9 cellular contexts compared by ENCODE assay signal in genomic region chr10:91672021-91672608, GRCh38. TPM values are rescaled to one million over a fixed set of nuclear protein-coding genes. Genes with fewer than 3 reads are reported as not detected.
DNase-seq lines count a peak whose midpoint lies in the region; ATAC-seq and TF ChIP-seq lines count a peak whose summit lies in the region.
"Had no signal": no experiment of that assay in that cellular context is flagged by ENCODE, and none has a peak within 500 bp of the region (broad histone marks: within the 10 kb centered on the region; RNA-seq: fewer than 3 reads in every experiment).

No MANE protein-coding gene starts in this region.

- no CpG with 5 or more reads among the region's 5 CpGs for WGBS in neuronal stem cell (ENCODE audit: extremely low coverage in 2 of 2, insufficient read length in 2 of 2, insufficient replicate concordance in 1 of 2), 2 donors

- H3K14ac ChIP-seq in neuronal stem cell (ENCODE audit: low read length), result no peak overlapping the region

- H3K4ac ChIP-seq in neuronal stem cell (ENCODE audit: low read length), result no peak overlapping the region

- TF ChIP-seq CTCF in brain microvascular endothelial cell (IDR thresholded peaks at IDR 0.05; ENCODE audit: low read depth, low read length, missing control alignments), result no peak

- H2BK12ac ChIP-seq in neuronal stem cell (ENCODE audit: low read length), result no peak overlapping the region

- no peak overlapping the region for H4K8ac ChIP-seq in neuronal stem cell (ENCODE audit: low read depth, low read length)

- H3K9ac ChIP-seq in neuronal stem cell (ENCODE audit: low read depth, low read length, poor library complexity), result no peak overlapping the region

- H3K4me3 ChIP-seq in brain microvascular endothelial cell (ENCODE audit: low read depth, low read length) (no peak overlapping the region), neuronal stem cell (ENCODE audit: low read length in 2 of 2) (no peak overlapping the region)
- H3K4me3 ChIP-seq: heart right ventricle had no signal

- H2BK5ac ChIP-seq in neuronal stem cell (ENCODE audit: low read length), result no peak overlapping the region

- no peak overlapping the region for H3K27ac ChIP-seq in brain microvascular endothelial cell
- H3K27ac ChIP-seq in neuronal stem cell (replicated peaks; ENCODE audit: low read length), result peak overlapping the region; percentile 3
- H3K27ac ChIP-seq: heart right ventricle had no signal

- H2AFZ ChIP-seq in neuronal stem cell (ENCODE audit: low read length), result peak overlapping the region; percentile 71

- no peak overlapping the region for H3K4me2 ChIP-seq in neuronal stem cell (ENCODE audit: insufficient read depth, low read length, poor library complexity, severe bottlenecking)

- H3K9me3 ChIP-seq in neuronal stem cell (replicated peaks in 1 of 2; ENCODE audit: control insufficient read depth in 2 of 2, insufficient read depth in 1 of 2, low read depth in 1 of 2, low read length in 2 of 2), result no peaks in the 10 kb centered on the region
- H3K9me3 ChIP-seq: heart right ventricle had no signal

- H3K4me1 ChIP-seq in neuronal stem cell (ENCODE audit: control insufficient read depth in 2 of 2, insufficient read depth in 1 of 2, low read depth in 1 of 2, low read length in 2 of 2), result peaks cover 4 to 9% of the 10 kb centered on the region in 2 donors

- H2BK15ac ChIP-seq in neuronal stem cell (ENCODE audit: low read length), result no peak overlapping the region

- in situ Hi-C loops in brain microvascular endothelial cell (cut with HindIII; ENCODE audit: low pct_ligation_motif_present, low sequenced_read_pairs), result no loop called here

- H3K27me3 ChIP-seq in brain microvascular endothelial cell (replicated peaks), result no peaks in the 10 kb centered on the region
- H3K27me3 ChIP-seq in neuronal stem cell (ENCODE audit: control insufficient read depth in 3 of 3, insufficient read depth in 3 of 3, low read depth in 1 of 3, low read length in 3 of 3), result no peaks in the 10 kb centered on the region

- H4K91ac ChIP-seq in neuronal stem cell (ENCODE audit: low read depth, low read length, poor library complexity), result no peak overlapping the region

- H3K36me3 ChIP-seq in brain microvascular endothelial cell (replicated peaks), result no peaks in the 10 kb centered on the region
- H3K36me3 ChIP-seq in neuronal stem cell (replicated peaks in 1 of 2; ENCODE audit: control insufficient read depth in 2 of 2, insufficient read depth in 2 of 2, low read length in 2 of 2), result no peaks in the 10 kb centered on the region
- H3K36me3 ChIP-seq: heart right ventricle had no signal

- no peak overlapping the region for H3K23ac ChIP-seq in neuronal stem cell (ENCODE audit: low read depth, low read length, poor library complexity)

- no peaks in the 10 kb centered on the region for H3K79me1 ChIP-seq in neuronal stem cell (ENCODE audit: low read depth, low read length)

- no peak overlapping the region for H2AK5ac ChIP-seq in neuronal stem cell (ENCODE audit: low read depth, low read length)

- no peak for ATAC-seq in GM21619 (IDR thresholded peaks at IDR 0.05; ENCODE audit: unreplicated experiment)
- ATAC-seq in HG03025 (IDR thresholded peaks at IDR 0.05; ENCODE audit: low FRiP score, unreplicated experiment), result no peak
- no peak for ATAC-seq in GM18867 (IDR thresholded peaks at IDR 0.05; ENCODE audit: unreplicated experiment)
- ATAC-seq: heart right ventricle had no signal

- DNase-seq in GM04503 (ENCODE audit: low read depth) (peak; percentile 35), NCI-H345 (lab: John Stamatoyannopoulos, UW) (peak; percentile 58), brain microvascular endothelial cell (peak; percentile 22), neuronal stem cell (ENCODE audit: low spot score) (peak; percentile 18), NCI-H2081 treated with DMSO at 0.1 percent for 48 hours (lab: John Stamatoyannopoulos, UW) (no peak)
- DNase-seq: heart right ventricle had no signal

- no peak overlapping the region for H3K18ac ChIP-seq in neuronal stem cell (ENCODE audit: low read length)

- H2BK120ac ChIP-seq in neuronal stem cell (ENCODE audit: low read depth, low read length), result no peak overlapping the region

RNA-seq across cellular contexts. Expression of gene PPP1R3C, which starts 39.2 kb away (rescaled TPM):
- 3.3 TPM for polyA plus RNA-seq in neuronal stem cell (2013, experiment 1 of 2)
- 3.4 TPM for polyA plus RNA-seq in neuronal stem cell (2013, experiment 2 of 2)
